ENCODE assay signal across 12 cellular contexts in the genomic region with DNA sequence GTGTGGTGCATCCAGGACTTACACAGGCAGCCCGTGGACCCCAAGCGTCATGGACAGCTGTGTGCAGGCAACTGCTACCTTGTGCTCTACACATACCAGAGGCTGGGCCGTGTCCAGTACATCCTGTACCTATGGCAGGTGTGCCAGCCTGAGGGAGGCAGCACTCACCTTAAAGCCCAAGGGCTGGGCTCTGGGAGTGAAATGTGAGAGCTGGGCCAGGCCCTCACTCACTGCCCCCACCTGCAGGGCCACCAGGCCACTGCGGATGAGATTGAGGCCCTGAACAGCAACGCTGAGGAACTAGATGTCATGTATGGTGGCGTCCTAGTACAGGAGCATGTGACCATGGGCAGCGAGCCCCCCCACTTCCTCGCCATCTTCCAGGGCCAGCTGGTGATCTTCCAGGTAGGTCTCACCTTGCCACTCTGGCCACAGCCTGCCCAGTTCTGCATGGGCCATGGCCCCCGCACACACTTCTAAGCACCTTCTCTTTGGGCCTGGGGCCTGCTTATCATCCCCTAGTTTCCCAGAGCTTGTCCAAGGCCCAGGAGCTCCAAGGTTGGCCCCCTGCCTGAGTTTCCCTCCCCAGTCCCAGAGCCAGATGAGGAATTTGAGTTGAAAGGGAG. TPM values are rescaled to one million over a fixed set of nuclear protein-coding genes. Genes with fewer than 3 reads are reported as not detected.
DNase-seq lines count a peak whose midpoint lies in the region; ATAC-seq and TF ChIP-seq lines count a peak whose summit lies in the region.
"Had no signal": no experiment of that assay in that cellular context is flagged by ENCODE, and none has a peak within 500 bp of the region (broad histone marks: within the 10 kb centered on the region; RNA-seq: fewer than 3 reads in every experiment).

No MANE protein-coding gene starts in this region.

- H3K9me3 Mint-ChIP-seq in activated T-cell treated with anti-CD3 and anti-CD28 coated beads, Interleukin-2, amount 50 U/mL, for 24 hours: no peaks in the 10 kb centered on the region
- H3K9me3 Mint-ChIP-seq in activated T-cell treated with anti-CD3 and anti-CD28 coated beads, Interleukin-2, amount 50 U/mL, for 72 hours: no peaks in the 10 kb centered on the region

- H3K27me3 ChIP-seq in smooth muscle cell (ENCODE audit: low read depth): no peaks in the 10 kb centered on the region

- no peak for ATAC-seq in activated T-cell treated with anti-CD3 and anti-CD28 coated beads, Interleukin-2, amount 50 U/mL, for 72 hours (replicated peaks in 1 of 2)
- ATAC-seq in GM21529 (IDR thresholded peaks at IDR 0.05; ENCODE audit: unreplicated experiment): no peak
- no peak for ATAC-seq in GM19324 (IDR thresholded peaks at IDR 0.05; ENCODE audit: low FRiP score, unreplicated experiment)

- no peak overlapping the region for H2AFZ ChIP-seq in smooth muscle cell (ENCODE audit: low read depth)

- H3K36me3 Mint-ChIP-seq in activated T-cell treated with anti-CD3 and anti-CD28 coated beads, Interleukin-2, amount 50 U/mL, for 24 hours (ENCODE audit: low read depth): peaks cover 87% of the 10 kb centered on the region
- peaks cover 2 to 11% of the 10 kb centered on the region in 2 donors for H3K36me3 Mint-ChIP-seq in activated T-cell treated with anti-CD3 and anti-CD28 coated beads, Interleukin-2, amount 50 U/mL, for 72 hours (ENCODE audit: insufficient read depth in 2 of 2)

- peak; percentile 24 for DNase-seq in activated T-cell treated with anti-CD3 and anti-CD28 coated beads, Interleukin-2, amount 50 U/mL, for 24 hours
- DNase-seq in activated T-cell treated with anti-CD3 and anti-CD28 coated beads, Interleukin-2, amount 50 U/mL, for 72 hours: no peak
- peak; percentile 3 for DNase-seq in MV-4-11 (lab: John Stamatoyannopoulos, UW)
- no peak for DNase-seq in epithelial cell of esophagus (ENCODE audit: low read depth)
- DNase-seq in smooth muscle cell (lab: John Stamatoyannopoulos, UW; ENCODE audit: unreplicated experiment): no peak
- no peak for DNase-seq in ACHN
- DNase-seq: central memory CD4-positive, alpha-beta T cell; NCI-H2081; SW 1271 had no signal

- no peak overlapping the region for H3K4me3 Mint-ChIP-seq in activated T-cell treated with anti-CD3 and anti-CD28 coated beads, Interleukin-2, amount 50 U/mL, for 24 hours
- H3K4me3 Mint-ChIP-seq in activated T-cell treated with anti-CD3 and anti-CD28 coated beads, Interleukin-2, amount 50 U/mL, for 72 hours: no peak overlapping the region
- H3K4me3 Mint-ChIP-seq: B cell had no signal

- H3K36me3 ChIP-seq in smooth muscle cell (ENCODE audit: low read depth): no peaks in the 10 kb centered on the region

- peak; percentile 21 for TF ChIP-seq CTCF in epithelial cell of esophagus (IDR thresholded peaks at IDR 0.05; ENCODE audit: insufficient read depth, low read depth, low read length, missing control alignments)
- TF ChIP-seq CTCF in smooth muscle cell (IDR thresholded peaks at IDR 0.05; ENCODE audit: borderline replicate concordance, insufficient read depth, poor library complexity, severe bottlenecking): peak; percentile 9

- no peaks in the 10 kb centered on the region for H3K27me3 Mint-ChIP-seq in activated T-cell treated with anti-CD3 and anti-CD28 coated beads, Interleukin-2, amount 50 U/mL, for 24 hours
- no peaks in the 10 kb centered on the region for H3K27me3 Mint-ChIP-seq in activated T-cell treated with anti-CD3 and anti-CD28 coated beads, Interleukin-2, amount 50 U/mL, for 72 hours (ENCODE audit: low read depth)
- H3K27me3 Mint-ChIP-seq: B cell had no signal

- H3K27ac ChIP-seq in smooth muscle cell (ENCODE audit: low read depth): no peak overlapping the region

- no peak overlapping the region for H3K4me2 ChIP-seq in smooth muscle cell

- H4K20me1 ChIP-seq in smooth muscle cell (ENCODE audit: low read depth): no peaks in the 10 kb centered on the region

- H3K79me2 ChIP-seq in smooth muscle cell (ENCODE audit: low read depth): no peaks in the 10 kb centered on the region

- no peak overlapping the region for H3K9ac ChIP-seq in smooth muscle cell (ENCODE audit: low read depth)

- no peaks in the 10 kb centered on the region for H3K4me1 ChIP-seq in smooth muscle cell (ENCODE audit: low read depth)

- no peak overlapping the region for H3K27ac Mint-ChIP-seq in activated T-cell treated with anti-CD3 and anti-CD28 coated beads, Interleukin-2, amount 50 U/mL, for 24 hours
- H3K27ac Mint-ChIP-seq in activated T-cell treated with anti-CD3 and anti-CD28 coated beads, Interleukin-2, amount 50 U/mL, for 72 hours: no peak overlapping the region
- H3K27ac Mint-ChIP-seq: B cell had no signal

- H3K4me1 Mint-ChIP-seq in activated T-cell treated with anti-CD3 and anti-CD28 coated beads, Interleukin-2, amount 50 U/mL, for 24 hours (ENCODE audit: low read depth): peaks cover 42% of the 10 kb centered on the region
- peaks cover 40% of the 10 kb centered on the region for H3K4me1 Mint-ChIP-seq in activated T-cell treated with anti-CD3 and anti-CD28 coated beads, Interleukin-2, amount 50 U/mL, for 72 hours (ENCODE audit: low read depth)

- no peaks in the 10 kb centered on the region for H3K9me3 ChIP-seq in smooth muscle cell (replicated peaks; ENCODE audit: low read depth)

- in situ Hi-C loops in ACHN (cut with HindIII; ENCODE audit: low pct_ligation_motif_present, low pct_unique_long_range_greater_than_20kb, low sequenced_read_pairs): no loop called here

- H3F3A ChIP-seq in smooth muscle cell (ENCODE audit: low read depth): peaks cover 3% of the 10 kb centered on the region

- H3K4me3 ChIP-seq in epithelial cell of esophagus (ENCODE audit: low read length) (no peak overlapping the region), smooth muscle cell (no peak overlapping the region)

- WGBS in smooth muscle cell (ENCODE audit: low lambda C conversion rate): 87% methylated on average over 9 of the region's 9 CpGs

RNA-seq across cellular contexts. Expression of a gene that starts 11.0 kb away (rescaled TPM):
- total RNA-seq in activated T-cell treated with anti-CD3 and anti-CD28 coated beads, Interleukin-2, amount 50 U/mL, for 72 hours: 10 to 100 TPM; 12.5 to 16.1 TPM
- 3.4 and 3.8 TPM in 2 replicates for total RNA-seq in smooth muscle cell
- polyA plus RNA-seq in smooth muscle cell: 2.3 and 5.6 TPM in 2 replicates

RNA-seq across cellular contexts. Expression of a gene that starts 27.9 kb away (rescaled TPM):
- total RNA-seq in activated T-cell treated with anti-CD3 and anti-CD28 coated beads, Interleukin-2, amount 50 U/mL, for 72 hours: 10 to 100 TPM; 15.4 to 16.8 TPM
- total RNA-seq in smooth muscle cell: 20.5 and 21.3 TPM in 2 replicates
- polyA plus RNA-seq in smooth muscle cell: 33.3 and 34.8 TPM in 2 replicates

RNA-seq across cellular contexts. Expression of a gene that starts 37.4 kb away (rescaled TPM):
- total RNA-seq in activated T-cell treated with anti-CD3 and anti-CD28 coated beads, Interleukin-2, amount 50 U/mL, for 72 hours: under 1 TPM; 0.43 to 0.81 TPM
- total RNA-seq in smooth muscle cell: 0.27 and 0.54 TPM in 2 replicates
- 0.61 TPM in 1 of 2 replicates, not detected in the other for polyA plus RNA-seq in smooth muscle cell

Comparison
In these comparisons a context has a peak if more than half of its experiments do, and no peak if none do; other contexts are left out.
1. DNase-seq: peak in activated T-cell treated with anti-CD3 and anti-CD28 coated beads, Interleukin-2, amount 50 U/mL, for 24 hours (single experiment) and MV-4-11 (single experiment); none in activated T-cell treated with anti-CD3 and anti-CD28 coated beads, Interleukin-2, amount 50 U/mL, for 72 hours (0 of 2), epithelial cell of esophagus (single experiment), smooth muscle cell (single experiment) and ACHN (single experiment).